ENCODE assay signal across 1 cellular context in the genomic region with DNA sequence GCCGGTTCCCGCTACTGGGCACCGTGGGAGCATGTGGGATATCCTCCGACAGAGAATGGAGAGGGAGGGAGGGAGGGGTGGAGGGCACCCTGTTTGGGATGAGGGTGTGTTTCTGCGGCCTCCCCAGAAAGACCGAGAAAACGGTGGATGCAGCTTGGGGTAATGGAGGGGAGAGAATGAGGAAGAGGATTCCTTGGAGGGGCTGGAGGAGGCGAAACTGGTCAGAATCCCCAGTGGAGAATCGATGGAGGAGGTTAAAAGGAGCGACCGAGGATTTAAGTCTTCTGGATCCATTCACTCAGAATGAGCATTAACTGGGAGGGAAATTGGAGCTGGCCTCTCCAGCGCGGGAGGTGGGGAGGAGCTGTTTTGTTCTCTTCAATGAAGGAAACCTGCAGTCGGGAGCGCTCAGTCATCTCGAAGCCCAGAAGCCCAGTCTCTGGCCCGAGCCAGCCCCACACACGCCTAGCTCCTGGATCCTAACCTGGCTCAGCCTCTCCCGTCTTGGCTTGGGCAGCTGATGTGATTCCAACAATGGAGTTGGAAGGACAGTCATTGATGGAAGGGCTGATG.
TF ChIP-seq lines count a peak whose summit lies in the region.

No MANE protein-coding gene starts in this region.

TF ChIP-seq in H1, 55 proteins besides CTCF, POLR2A, EP300 and RAD21:
- TF ChIP-seq SIN3A (conservative IDR thresholded peaks at IDR 0.05 in 1 of 2, IDR thresholded peaks at IDR 0.05 in 1 of 2; ENCODE audit: low read depth in 1 of 2, low read length in 2 of 2), result 0 out of 4 replicates have a peak, but pooled peaks of 1 of the 2 experiments have one; percentile 12
- no peak for TF ChIP-seq NRF1 (IDR thresholded peaks at IDR 0.05; ENCODE audit: low read depth, low read length)
- TF ChIP-seq JUND (IDR thresholded peaks at IDR 0.05; ENCODE audit: low read length), result no peak
- 0 out of 2 replicates have a peak, but pooled peaks have one; percentile 8 for TF ChIP-seq SP4 (IDR thresholded peaks at IDR 0.05; ENCODE audit: low read length)
